1 cellular context compared by ENCODE assay signal in genomic region chr22:40638261-40638660, GRCh38.
TF ChIP-seq lines count a peak whose summit lies in the region.

No MANE protein-coding gene starts in this region.

TF ChIP-seq in HCT116, 20 proteins besides CTCF, POLR2A, EP300 and RAD21:
- no peak for TF ChIP-seq EZH2phosphoT487 (IDR thresholded peaks at IDR 0.05; ENCODE audit: borderline replicate concordance)
- TF ChIP-seq ZBTB33 (IDR thresholded peaks at IDR 0.05; ENCODE audit: extremely low read depth, insufficient replicate concordance, low read length), result no peak
- TF ChIP-seq SRF (IDR thresholded peaks at IDR 0.05; ENCODE audit: low read depth), result no peak
- TF ChIP-seq CEBPB (IDR thresholded peaks at IDR 0.05; ENCODE audit: low read depth), result no peak
- no peak for TF ChIP-seq SP1 (IDR thresholded peaks at IDR 0.05; ENCODE audit: low read depth)
- no peak for TF ChIP-seq POLR2AphosphoS5 (IDR thresholded peaks at IDR 0.05; ENCODE audit: low read depth, low read length)
- TF ChIP-seq FOSL1 (IDR thresholded peaks at IDR 0.05; ENCODE audit: low read depth), result no peak
- TF ChIP-seq ATF3 (IDR thresholded peaks at IDR 0.05), result no peak
- TF ChIP-seq CBX3 (IDR thresholded peaks at IDR 0.05; ENCODE audit: low read depth), result no peak
- TF ChIP-seq MAX (IDR thresholded peaks at IDR 0.05), result no peak
- TF ChIP-seq TCF7L2 (IDR thresholded peaks at IDR 0.05; ENCODE audit: borderline replicate concordance, extremely low read depth, insufficient read depth, insufficient read length), result no peak
- TF ChIP-seq SIN3A (IDR thresholded peaks at IDR 0.05; ENCODE audit: low read depth), result no peak
- TF ChIP-seq ZNF274 (IDR thresholded peaks at IDR 0.05; ENCODE audit: low read depth, low read length), result no peak
- TF ChIP-seq YY1 (IDR thresholded peaks at IDR 0.05; ENCODE audit: extremely low read depth, insufficient replicate concordance, low read depth, low read length), result no peak
- no peak for TF ChIP-seq JUND (IDR thresholded peaks at IDR 0.05)
- no peak for TF ChIP-seq REST (IDR thresholded peaks at IDR 0.05; ENCODE audit: low read depth)
- no peak for TF ChIP-seq ZFX (IDR thresholded peaks at IDR 0.05)
- TF ChIP-seq EGR1 (IDR thresholded peaks at IDR 0.05; ENCODE audit: low read depth), result no peak
